14 cellular contexts compared by ENCODE assay signal in the genomic region with DNA sequence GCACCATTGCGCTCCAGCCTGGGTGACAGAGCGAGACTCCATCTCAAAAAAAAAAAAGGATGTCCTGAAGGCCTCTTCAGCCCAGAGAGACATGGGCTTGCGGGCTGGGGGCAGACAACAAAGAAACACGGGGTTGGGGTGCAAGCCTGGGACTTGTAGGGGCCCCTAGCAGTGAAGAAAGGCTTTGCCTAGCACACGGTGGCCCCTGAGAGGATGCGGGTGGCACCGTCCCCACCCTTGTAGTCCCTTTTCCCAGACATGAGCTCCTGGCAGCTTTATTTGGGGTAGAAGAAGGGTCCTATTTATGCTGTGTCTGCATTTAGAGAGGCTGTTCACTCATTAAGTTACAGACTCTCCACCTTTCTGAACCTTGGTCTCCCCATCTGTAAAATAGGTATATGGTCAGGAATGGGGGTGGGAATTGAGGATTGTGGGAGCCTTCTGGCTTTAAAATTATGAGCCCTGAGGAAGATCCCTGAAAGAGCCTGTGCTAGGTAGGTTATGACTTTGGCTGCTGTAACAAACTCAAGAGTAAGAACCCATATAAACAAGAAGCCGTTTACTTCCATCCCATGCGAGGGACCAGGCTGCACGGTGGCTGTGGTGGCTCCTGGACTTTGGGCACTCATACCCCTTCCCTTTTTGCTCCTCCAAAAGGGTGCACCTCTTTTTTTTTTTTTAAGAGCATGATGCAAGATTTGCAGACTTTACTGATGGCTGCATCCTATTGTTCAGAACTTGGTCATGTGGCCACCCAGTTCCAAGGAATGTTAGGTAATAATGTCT. TPM values are rescaled to one million over a fixed set of nuclear protein-coding genes. Genes with fewer than 3 reads are reported as not detected.
DNase-seq lines count a peak whose midpoint lies in the region; ATAC-seq and TF ChIP-seq lines count a peak whose summit lies in the region.
"Had no signal": no experiment of that assay in that cellular context is flagged by ENCODE, and none has a peak within 500 bp of the region (broad histone marks: within the 10 kb centered on the region; RNA-seq: fewer than 3 reads in every experiment).

No MANE protein-coding gene starts in this region.

- no peaks in the 10 kb centered on the region for H3K27me3 Mint-ChIP-seq in natural killer cell (ENCODE audit: low read depth in 2 of 2)
- no peaks in the 10 kb centered on the region for H3K27me3 Mint-ChIP-seq in natural killer cell treated with Interleukin-12 subunit alpha and Interleukin-12 subunit beta and Interleukin-15 and Interleukin-18, amount 100 ng/mL, for 72 hours
- no peaks in the 10 kb centered on the region for H3K27me3 Mint-ChIP-seq in activated CD8-positive, alpha-beta memory T cell treated with anti-CD3 and anti-CD28 coated beads, Interleukin-2, amount 10 ng/mL, durations not matched to agents 7 days and 5 days

- TF ChIP-seq CTCF in natural killer cell (IDR thresholded peaks at IDR 0.05) (no peak), lower leg skin (IDR thresholded peaks at IDR 0.05) (no peak), upper lobe of right lung (IDR thresholded peaks at IDR 0.05) (no peak)

- H3K36me3 Mint-ChIP-seq in natural killer cell = no peaks in the 10 kb centered on the region
- no peaks in the 10 kb centered on the region for H3K36me3 Mint-ChIP-seq in natural killer cell treated with Interleukin-12 subunit alpha and Interleukin-12 subunit beta and Interleukin-15 and Interleukin-18, amount 100 ng/mL, for 72 hours
- peaks cover 4% of the 10 kb centered on the region for H3K36me3 Mint-ChIP-seq in activated CD8-positive, alpha-beta memory T cell treated with anti-CD3 and anti-CD28 coated beads, Interleukin-2, amount 10 ng/mL, durations not matched to agents 7 days and 5 days

- H3K4me1 ChIP-seq in upper lobe of right lung = peaks cover 8% of the 10 kb centered on the region
- H3K4me1 ChIP-seq: psoas muscle had no signal

- ATAC-seq in natural killer cell (no peak), HG03097 (IDR thresholded peaks at IDR 0.05; ENCODE audit: low FRiP score, unreplicated experiment) (no peak), HG02798 (IDR thresholded peaks at IDR 0.05; ENCODE audit: poor library complexity, unreplicated experiment) (no peak), upper lobe of right lung (no peak)
- ATAC-seq in natural killer cell treated with Interleukin-12 subunit alpha and Interleukin-12 subunit beta and Interleukin-15 and Interleukin-18, amount 100 ng/mL, for 72 hours = no peak
- ATAC-seq in activated CD8-positive, alpha-beta memory T cell treated with anti-CD3 and anti-CD28 coated beads, Interleukin-2, amount 10 ng/mL, durations not matched to agents 7 days and 5 days = no peak
- ATAC-seq: activated naive CD4-positive, alpha-beta T cell treated with anti-CD3 and anti-CD28 coated beads, Interleukin-2, amount 50 U/mL, for 72 hours; psoas muscle had no signal

- H3K27ac Mint-ChIP-seq in natural killer cell = peak overlapping the region; percentile 80 to 94
- H3K27ac Mint-ChIP-seq in natural killer cell treated with Interleukin-12 subunit alpha and Interleukin-12 subunit beta and Interleukin-15 and Interleukin-18, amount 100 ng/mL, for 72 hours = peak overlapping the region in 1 of 2 donors; percentile 93
- H3K27ac Mint-ChIP-seq in activated CD8-positive, alpha-beta memory T cell treated with anti-CD3 and anti-CD28 coated beads, Interleukin-2, amount 10 ng/mL, durations not matched to agents 7 days and 5 days = peak overlapping the region; percentile 97
- H3K27ac Mint-ChIP-seq: activated naive CD4-positive, alpha-beta T cell treated with anti-CD3 and anti-CD28 coated beads, Interleukin-2, amount 50 U/mL, for 72 hours; B cell; HFFc6 had no signal

- intact Hi-C loops in natural killer cell (cut with micrococcal nuclease) = loop anchor here (2.0 kb wide), 1 partner anchor 15 kb away; no protein-coding TSS in a partner anchor
- intact Hi-C loops in lower leg skin (cut with DNase I; ENCODE audit: low total_unique reads) = no loop called here
- intact Hi-C loops in upper lobe of right lung (cut with DNase I) = no loop called here

- CTCF ChIA-PET in activated CD8-positive, alpha-beta memory T cell treated with anti-CD3 and anti-CD28 coated beads, Interleukin-2, amount 10 ng/mL, durations not matched to agents 7 days and 5 days (lab: Charles Lee) = interaction anchor here (1.0 to 11.8 kb wide), 7 partner anchors 12 to 40 kb away, joined by 3 to 230 read pairs (median 4); a partner anchor contains a TSS

- no peaks in the 10 kb centered on the region for H3K27me3 ChIP-seq in upper lobe of right lung

- no peak overlapping the region for H3K27ac ChIP-seq in upper lobe of right lung
- H3K27ac ChIP-seq: psoas muscle had no signal

- peak overlapping the region; percentile 82 for H3K4me3 Mint-ChIP-seq in natural killer cell
- H3K4me3 Mint-ChIP-seq in natural killer cell treated with Interleukin-12 subunit alpha and Interleukin-12 subunit beta and Interleukin-15 and Interleukin-18, amount 100 ng/mL, for 72 hours = no peak overlapping the region
- no peak overlapping the region for H3K4me3 Mint-ChIP-seq in activated CD8-positive, alpha-beta memory T cell treated with anti-CD3 and anti-CD28 coated beads, Interleukin-2, amount 10 ng/mL, durations not matched to agents 7 days and 5 days
- H3K4me3 Mint-ChIP-seq: B cell, HFFc6 had no signal

- 91 to 94% methylated on average over 10 of the region's 10 CpGs for WGBS in lower leg skin, 2 donors

- no peak for TF ChIP-seq POLR2A in lower leg skin (IDR thresholded peaks at IDR 0.05)

- no peak overlapping the region for H3K4me3 ChIP-seq in lower leg skin (ENCODE audit: low read depth, poor library complexity, severe bottlenecking)
- no peak overlapping the region for H3K4me3 ChIP-seq in upper lobe of right lung
- H3K4me3 ChIP-seq: psoas muscle had no signal

- no peaks in the 10 kb centered on the region for H3K9me3 ChIP-seq in upper lobe of right lung
- H3K9me3 ChIP-seq: psoas muscle had no signal

- no peaks in the 10 kb centered on the region for H3K9me3 Mint-ChIP-seq in natural killer cell
- H3K9me3 Mint-ChIP-seq in natural killer cell treated with Interleukin-12 subunit alpha and Interleukin-12 subunit beta and Interleukin-15 and Interleukin-18, amount 100 ng/mL, for 72 hours = no peaks in the 10 kb centered on the region
- no peaks in the 10 kb centered on the region for H3K9me3 Mint-ChIP-seq in activated CD8-positive, alpha-beta memory T cell treated with anti-CD3 and anti-CD28 coated beads, Interleukin-2, amount 10 ng/mL, durations not matched to agents 7 days and 5 days (ENCODE audit: low read depth)
- H3K9me3 Mint-ChIP-seq: HFFc6 had no signal

- DNase-seq in natural killer cell (peak; percentile 2), lower leg skin (ENCODE audit: low spot score in 2 of 2) (peak; percentile 3 to 13), upper lobe of right lung (no peak)
- DNase-seq in natural killer cell treated with Interleukin-12 subunit alpha and Interleukin-12 subunit beta and Interleukin-15 and Interleukin-18, amount 100 ng/mL, for 72 hours (ENCODE audit: low spot score) = no peak
- peak; percentile 26 for DNase-seq in activated CD8-positive, alpha-beta memory T cell treated with anti-CD3 and anti-CD28 coated beads, Interleukin-2, amount 10 ng/mL, durations not matched to agents 7 days and 5 days
- no peak for DNase-seq in central memory CD4-positive, alpha-beta T cell
- DNase-seq: effector CD8-positive, alpha-beta T cell; HFFc6; hypothalamus; psoas muscle had no signal

- H3K4me1 Mint-ChIP-seq in natural killer cell = peaks cover 67 to 73% of the 10 kb centered on the region in 2 donors
- H3K4me1 Mint-ChIP-seq in natural killer cell treated with Interleukin-12 subunit alpha and Interleukin-12 subunit beta and Interleukin-15 and Interleukin-18, amount 100 ng/mL, for 72 hours (ENCODE audit: low read depth in 2 of 2) = peaks cover 51 to 58% of the 10 kb centered on the region in 2 donors
- peaks cover 83% of the 10 kb centered on the region for H3K4me1 Mint-ChIP-seq in activated CD8-positive, alpha-beta memory T cell treated with anti-CD3 and anti-CD28 coated beads, Interleukin-2, amount 10 ng/mL, durations not matched to agents 7 days and 5 days

- no peaks in the 10 kb centered on the region for H3K36me3 ChIP-seq in upper lobe of right lung

RNA-seq across cellular contexts. Expression of a gene that starts 20.6 kb away (rescaled TPM):
- total RNA-seq in natural killer cell (100 to 1,000 TPM; 830 to 949 (median 858) TPM), lower leg skin (100 to 1,000 TPM; 129 to 159 (median 136) TPM), upper lobe of right lung (66.9 TPM)
- 10 to 100 TPM in 1 of 2 donors, 1 to 10 TPM in 1; 4.8 to 13.7 TPM for total RNA-seq in natural killer cell treated with Interleukin-12 subunit alpha and Interleukin-12 subunit beta and Interleukin-15 and Interleukin-18, amount 100 ng/mL, for 72 hours
- total RNA-seq in activated CD8-positive, alpha-beta memory T cell treated with anti-CD3 and anti-CD28 coated beads, Interleukin-2, amount 10 ng/mL, durations not matched to agents 7 days and 5 days = 10 to 100 TPM in 1 of 2 experiments, 1 to 10 TPM in 1; 7.3 to 19.9 TPM

Comparison
In these comparisons a context has a peak if more than half of its experiments do, and no peak if none do; other contexts are left out.
1. DNase-seq: peak in natural killer cell (single experiment), activated CD8-positive, alpha-beta memory T cell treated with anti-CD3 and anti-CD28 coated beads, Interleukin-2, amount 10 ng/mL, durations not matched to agents 7 days and 5 days (single experiment) and lower leg skin (2 of 2); none in natural killer cell treated with Interleukin-12 subunit alpha and Interleukin-12 subunit beta and Interleukin-15 and Interleukin-18, amount 100 ng/mL, for 72 hours (single experiment), central memory CD4-positive, alpha-beta T cell (single experiment) and upper lobe of right lung (single experiment).
2. RNA of a gene that starts 20.6 kb away (total RNA-seq): 830 to 949 TPM in natural killer cell; 129 to 159 TPM in lower leg skin, 66.9 TPM in upper lobe of right lung (single experiment), 7.3 to 19.9 TPM in activated CD8-positive, alpha-beta memory T cell treated with anti-CD3 and anti-CD28 coated beads, Interleukin-2, amount 10 ng/mL, durations not matched to agents 7 days and 5 days and 4.8 to 13.7 TPM in natural killer cell treated with Interleukin-12 subunit alpha and Interleukin-12 subunit beta and Interleukin-15 and Interleukin-18, amount 100 ng/mL, for 72 hours; every median in the first group is over 4 times any median in the second.